In the genomic region with DNA sequence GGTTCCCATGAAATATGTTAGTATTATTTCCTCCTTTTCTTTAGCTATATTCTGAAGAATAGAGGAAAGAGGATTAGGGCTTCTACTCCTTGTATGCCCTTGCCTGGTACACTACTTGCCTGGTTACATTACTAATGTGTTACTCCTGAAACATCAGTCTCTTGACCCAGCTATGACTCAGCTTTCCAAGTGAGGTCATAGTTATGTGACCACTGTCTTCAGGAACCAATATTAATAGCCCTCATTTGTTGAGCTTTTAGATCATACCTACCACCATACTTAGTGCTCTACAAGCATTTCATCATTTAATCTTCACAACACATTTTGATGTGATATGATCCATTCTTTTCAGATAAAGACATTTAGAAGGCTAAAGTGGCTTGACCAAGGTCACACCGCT, we compare ENCODE assay signal across 8 cellular contexts.
DNase-seq lines count a peak whose midpoint lies in the region; ATAC-seq lines count a peak whose summit lies in the region.

No MANE protein-coding gene starts in this region.

- H3K36me3 Mint-ChIP-seq in T-helper 17 cell (ENCODE audit: low read depth): no peaks in the 10 kb centered on the region

- H3K4me1 Mint-ChIP-seq in T-helper 17 cell: peaks cover 9% of the 10 kb centered on the region

- peak; percentile 56 for DNase-seq in GM03348 (ENCODE audit: low spot score)
- DNase-seq in SJCRH30: peak; percentile 24 to 46
- peak; percentile 84 for DNase-seq in myocyte (ENCODE audit: low read depth)
- DNase-seq in left lobe of liver (ENCODE audit: low spot score): no peak
- no peak for DNase-seq in C1 segment of cervical spinal cord (lab: John Stamatoyannopoulos, UW)
- no peak for DNase-seq in T-helper 17 cell
- no peak for DNase-seq in DMS 273 treated with DMSO at 0.1 percent for 48 hours (lab: John Stamatoyannopoulos, UW)

- no peak overlapping the region for H3K4me3 ChIP-seq in SJCRH30

- no peak overlapping the region for H3K27ac Mint-ChIP-seq in T-helper 17 cell

- no peaks in the 10 kb centered on the region for H3K27me3 Mint-ChIP-seq in T-helper 17 cell

- H3K9me3 ChIP-seq in SJCRH30 (replicated peaks): no peaks in the 10 kb centered on the region
- H3K9me3 ChIP-seq in T-helper 17 cell (ENCODE audit: control insufficient read depth, low read length, poor library complexity, severe bottlenecking): no peaks in the 10 kb centered on the region

- no peaks in the 10 kb centered on the region for H3K36me3 ChIP-seq in SJCRH30

- H3K27ac ChIP-seq in SJCRH30: no peak overlapping the region

- H3K4me3 Mint-ChIP-seq in T-helper 17 cell: no peak overlapping the region

- ATAC-seq in HG02623 (IDR thresholded peaks at IDR 0.05; ENCODE audit: unreplicated experiment) (peak; percentile 44), left lobe of liver (no peak), T-helper 17 cell (no peak)

- peaks cover 37% of the 10 kb centered on the region for H3K4me1 ChIP-seq in SJCRH30

- no peaks in the 10 kb centered on the region for H3K27me3 ChIP-seq in SJCRH30

Comparison
In these comparisons a context has a peak if more than half of its experiments do, and no peak if none do; other contexts are left out.
1. DNase-seq: peak in GM03348 (single experiment), SJCRH30 (2 of 2) and myocyte (single experiment); none in left lobe of liver (single experiment), C1 segment of cervical spinal cord (0 of 14), T-helper 17 cell (0 of 3) and DMS 273 treated with DMSO at 0.1 percent for 48 hours (single experiment).